8 cellular contexts compared by ENCODE assay signal in genomic region chr10:132961864-132962622, GRCh38.
DNase-seq lines count a peak whose midpoint lies in the region; ATAC-seq lines count a peak whose summit lies in the region.

No MANE protein-coding gene starts in this region.

- peaks cover 11 to 35% (median 26%) of the 10 kb centered on the region in 10 experiments; a peak in 17 of 20 replicates for H3K4me1 ChIP-seq in BLaER1 treated with 17β-estradiol and CSF1 and Interleukin-3, amounts not matched to agents 10 nM and 100 nM

- H3K27ac ChIP-seq in BLaER1 treated with 17β-estradiol and CSF1 and Interleukin-3, amounts not matched to agents 10 nM and 100 nM: no peak overlapping the region

- H3K36me3 ChIP-seq in BLaER1 treated with 17β-estradiol and CSF1 and Interleukin-3, amounts not matched to agents 10 nM and 100 nM: no peaks in the 10 kb centered on the region

- H3K27me3 ChIP-seq in BLaER1 treated with 17β-estradiol and CSF1 and Interleukin-3, amounts not matched to agents 10 nM and 100 nM: peaks cover 3 to 32% (median 22%) of the 10 kb centered on the region in 11 experiments; a peak in 18 of 22 replicates

- H3K4me3 ChIP-seq in BLaER1 treated with 17β-estradiol and CSF1 and Interleukin-3, amounts not matched to agents 10 nM and 100 nM: peak overlapping the region; percentile 42 to 66 (median 50)

- no peaks in the 10 kb centered on the region for H3K9me3 ChIP-seq in BLaER1 treated with 17β-estradiol and CSF1 and Interleukin-3, amounts not matched to agents 10 nM and 100 nM (replicated peaks in 1 of 11)

- peak; percentile 66 for ATAC-seq in GM19463 (IDR thresholded peaks at IDR 0.05; ENCODE audit: unreplicated experiment)

- H3K4me2 ChIP-seq in BLaER1 treated with 17β-estradiol and CSF1 and Interleukin-3, amounts not matched to agents 10 nM and 100 nM: peak overlapping the region; percentile 62 to 94 (median 86)

- peaks cover 0 to 16% (median 0%) of the 10 kb centered on the region in 11 experiments; a peak in 7 of 22 replicates for H4K20me1 ChIP-seq in BLaER1 treated with 17β-estradiol and CSF1 and Interleukin-3, amounts not matched to agents 10 nM and 100 nM

- DNase-seq in KG1 (lab: John Stamatoyannopoulos, UW): peak; percentile 68
- DNase-seq in activated CD8-positive, alpha-beta memory T cell treated with anti-CD3 and anti-CD28 coated beads for 48 hours (ENCODE audit: low read depth in 2 of 3, low spot score in 2 of 3): peak; percentile 32 to 56 (median 48)
- DNase-seq in epidermal melanocyte (ENCODE audit: insufficient read length, low spot score): peak; percentile 54
- DNase-seq in midbrain (lab: John Stamatoyannopoulos, UW): peak; percentile 8
- peak; percentile 41 for DNase-seq in stimulated activated CD8-positive, alpha-beta memory T cell treated with anti-CD3 and anti-CD28 coated beads, Interleukin-15, amount 100 ng/mL, for 24 hours (ENCODE audit: low read depth)
- DNase-seq in HuH-7 (ENCODE audit: low spot score): no peak

- peak overlapping the region in 9 of 11 experiments; percentile 24 to 62 (median 36); a peak in 11 of 22 replicates for H3K9ac ChIP-seq in BLaER1 treated with 17β-estradiol and CSF1 and Interleukin-3, amounts not matched to agents 10 nM and 100 nM
